8 cellular contexts compared by ENCODE assay signal in the genomic region with DNA sequence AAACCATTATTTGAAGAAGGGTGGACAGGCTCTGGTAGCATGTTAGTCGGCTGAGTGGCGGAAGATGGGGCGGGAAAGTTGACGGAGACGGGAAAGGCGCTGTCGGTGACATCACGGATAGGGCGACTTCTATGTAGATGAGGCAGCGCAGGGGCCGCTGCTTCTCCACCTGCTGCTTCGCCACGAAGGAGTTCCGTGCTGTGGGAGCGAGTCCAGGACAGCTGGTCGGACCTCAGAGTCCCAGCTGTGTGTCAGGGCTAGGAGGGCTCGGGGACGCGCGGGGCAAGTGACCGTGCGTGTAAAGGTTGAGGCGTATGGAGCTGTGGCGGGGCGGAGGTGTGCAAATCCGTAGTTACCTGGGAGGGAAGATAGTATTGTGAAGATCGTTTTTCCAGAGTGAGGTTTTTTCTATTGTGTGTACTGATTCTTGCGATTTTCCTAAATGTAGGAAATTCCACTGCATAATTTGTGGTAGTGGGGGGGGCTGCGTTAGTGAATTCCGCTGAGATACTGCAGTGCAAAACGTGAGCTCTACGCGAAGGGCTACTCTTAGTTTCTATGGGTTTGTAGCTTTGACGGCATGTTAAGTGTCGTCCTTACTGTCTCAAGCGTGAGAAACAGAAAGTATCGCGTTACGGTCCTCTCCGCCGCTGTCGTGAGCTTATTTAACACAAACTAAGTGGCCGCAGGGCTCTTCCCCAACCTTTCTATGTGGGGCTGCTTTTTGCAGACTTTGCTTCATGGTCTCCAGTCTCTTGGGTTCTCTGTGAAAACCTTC.
DNase-seq lines count a peak whose midpoint lies in the region; ATAC-seq, FAIRE-seq and TF ChIP-seq lines count a peak whose summit lies in the region.

No MANE protein-coding gene starts in this region.

- 0 out of 3 replicates have a peak, but pooled peaks cover 3% of the 10 kb centered on the region for H3K4me1 ChIP-seq in A549
- peaks cover 3% of the 10 kb centered on the region for H3K4me1 ChIP-seq in cardiac muscle cell (ENCODE audit: low read depth)
- no peaks in the 10 kb centered on the region for H3K4me1 ChIP-seq in parathyroid adenoma
- peaks cover 3% of the 10 kb centered on the region for H3K4me1 ChIP-seq in upper lobe of right lung

- intact Hi-C loops in upper lobe of right lung (cut with DNase I): no loop called here

- peaks cover 20% of the 10 kb centered on the region for H3K4me1 Mint-ChIP-seq in activated naive CD4-positive, alpha-beta T cell treated with anti-CD3 and anti-CD28 coated beads, Interleukin-2, amount 50 U/mL, for 24 hours

- peak overlapping the region; percentile 96 for H3K4me3 Mint-ChIP-seq in activated naive CD4-positive, alpha-beta T cell treated with anti-CD3 and anti-CD28 coated beads, Interleukin-2, amount 50 U/mL, for 24 hours

- no peak for TF ChIP-seq EP300 in A549 (IDR thresholded peaks at IDR 0.05)

- no peaks in the 10 kb centered on the region for H3K27me3 Mint-ChIP-seq in activated naive CD4-positive, alpha-beta T cell treated with anti-CD3 and anti-CD28 coated beads, Interleukin-2, amount 50 U/mL, for 24 hours

- no peak for FAIRE-seq in A549 (lab: Jason Lieb, UNC)

- H3K9me3 Mint-ChIP-seq in activated naive CD4-positive, alpha-beta T cell treated with anti-CD3 and anti-CD28 coated beads, Interleukin-2, amount 50 U/mL, for 24 hours: no peaks in the 10 kb centered on the region

- no peaks in the 10 kb centered on the region for H3K79me2 ChIP-seq in parathyroid adenoma

- 20% methylated on average over 43 of the region's 43 CpGs for WGBS in A549 (ENCODE audit: missing lambda C conversion rate)

- H3K36me3 ChIP-seq in cardiac muscle cell (no peaks in the 10 kb centered on the region), parathyroid adenoma (ENCODE audit: control insufficient read depth, insufficient read depth, low read length) (no peaks in the 10 kb centered on the region), upper lobe of right lung (no peaks in the 10 kb centered on the region)

- peak overlapping the region; percentile 98 for H3K27ac Mint-ChIP-seq in activated naive CD4-positive, alpha-beta T cell treated with anti-CD3 and anti-CD28 coated beads, Interleukin-2, amount 50 U/mL, for 24 hours

- peak overlapping the region; percentile 68 for H2AFZ ChIP-seq in parathyroid adenoma

- peak overlapping the region; percentile 96 for H3K4me2 ChIP-seq in A549
- H3K4me2 ChIP-seq in parathyroid adenoma (ENCODE audit: low read length): peak overlapping the region; percentile 86

- H3K9ac ChIP-seq in parathyroid adenoma: no peak overlapping the region

- H3K27ac ChIP-seq in A549 (peak overlapping the region; percentile 80 to 90), RWPE1 (peak overlapping the region; percentile 76), cardiac muscle cell (peak overlapping the region; percentile 84), parathyroid adenoma (no peak overlapping the region), upper lobe of right lung (no peak overlapping the region)

- H3K4me3 ChIP-seq in A549 (peak overlapping the region; percentile 52), cardiac muscle cell (peak overlapping the region; percentile 40), parathyroid adenoma (ENCODE audit: low read depth, low read length) (peak overlapping the region; percentile 73), upper lobe of right lung (peak overlapping the region; percentile 51)

- H3K36me3 Mint-ChIP-seq in activated naive CD4-positive, alpha-beta T cell treated with anti-CD3 and anti-CD28 coated beads, Interleukin-2, amount 50 U/mL, for 24 hours: no peaks in the 10 kb centered on the region

- H3K9me3 ChIP-seq in A549: no peaks in the 10 kb centered on the region
- H3K9me3 ChIP-seq in cardiac muscle cell (ENCODE audit: low read depth): no peaks in the 10 kb centered on the region
- no peaks in the 10 kb centered on the region for H3K9me3 ChIP-seq in parathyroid adenoma (ENCODE audit: control insufficient read depth, low read length)
- no peaks in the 10 kb centered on the region for H3K9me3 ChIP-seq in upper lobe of right lung

- TF ChIP-seq CTCF in A549 (IDR thresholded peaks at IDR 0.05): no peak
- no peak for TF ChIP-seq CTCF in RWPE1 (conservative IDR thresholded peaks at IDR 0.05; ENCODE audit: low read depth)
- TF ChIP-seq CTCF in cardiac muscle cell (IDR thresholded peaks at IDR 0.05; ENCODE audit: low read depth, low read length): no peak
- no peak for TF ChIP-seq CTCF in parathyroid adenoma (IDR thresholded peaks at IDR 0.05)
- TF ChIP-seq CTCF in upper lobe of right lung (IDR thresholded peaks at IDR 0.05): no peak

- ATAC-seq in A549 (peak; percentile 72), GM18867 (IDR thresholded peaks at IDR 0.05; ENCODE audit: unreplicated experiment) (peak; percentile 88), HG03520 (IDR thresholded peaks at IDR 0.05; ENCODE audit: unreplicated experiment) (peak; percentile 65), upper lobe of right lung (peak; percentile 80)

- 0 out of 5 replicates have a peak, but pooled peaks of 1 of the 2 experiments have one; percentile 2 for TF ChIP-seq RAD21 in A549 (conservative IDR thresholded peaks at IDR 0.05 in 1 of 2, IDR thresholded peaks at IDR 0.05 in 1 of 2)

- POLR2A ChIA-PET in A549 (lab: Yijun Ruan, JAX) (interaction anchor here (0.8 to 3.1 kb wide), 13 partner anchors 10 to 1886 kb away, joined by 3 to 104 read pairs (median 5); a partner anchor contains a TSS), RWPE1 (lab: Yijun Ruan, JAX; ENCODE audit: low non-redundant PET) (interaction anchor here (0.7 to 1.2 kb wide), 3 partner anchors 71 to 125 kb away, joined by 3 to 16 read pairs (median 4); no protein-coding TSS in a partner anchor)

- DNase-seq in A549 (ENCODE audit: low read depth in 1 of 2, low spot score in 1 of 2) (peak; percentile 65 to 92), RWPE1 (ENCODE audit: low spot score) (peak; percentile 84), cardiac muscle cell (ENCODE audit: low read depth in 1 of 2, low spot score in 1 of 2) (peak; percentile 84 to 86), upper lobe of right lung (peak; percentile 74)

- TF ChIP-seq POLR2A in A549 (IDR thresholded peaks at IDR 0.05; ENCODE audit: low read length): peak; percentile 96

- H3K27me3 ChIP-seq in cardiac muscle cell (no peaks in the 10 kb centered on the region), parathyroid adenoma (ENCODE audit: control insufficient read depth, insufficient read depth, low read length) (no peaks in the 10 kb centered on the region), upper lobe of right lung (peaks cover 11% of the 10 kb centered on the region)

- CTCF ChIA-PET in A549 (lab: Yijun Ruan, JAX) (interaction anchor here (1.2 kb wide), 1 partner anchor 53 kb away, joined by 3 read pairs; no protein-coding TSS in a partner anchor), RWPE1 (lab: Yijun Ruan, JAX) (no interaction called here)

TF ChIP-seq in A549, 52 proteins besides CTCF, POLR2A, EP300 and RAD21 (continues in another document):
- peak; percentile 66; the same call in 1 of the 2 replicates for TF ChIP-seq GATA3 (IDR thresholded peaks at IDR 0.05; ENCODE audit: borderline replicate concordance)
- TF ChIP-seq CBX8 (IDR thresholded peaks at IDR 0.05): no peak
- peak; percentile 64; the same call in 1 of the 2 replicates for TF ChIP-seq ZSCAN20 (CRISPR knock-in tag; IDR thresholded peaks at IDR 0.05)
- TF ChIP-seq CHD2 (IDR thresholded peaks at IDR 0.05; ENCODE audit: low read length, partially characterized antibody): peak; percentile 56
- TF ChIP-seq MAFK (IDR thresholded peaks at IDR 0.05; ENCODE audit: partially characterized antibody): no peak
- peak; percentile 96 for TF ChIP-seq HOXB5 (CRISPR knock-in tag; IDR thresholded peaks at IDR 0.05)
- peak; percentile 47 for TF ChIP-seq BHLHE40 (IDR thresholded peaks at IDR 0.05; ENCODE audit: low read depth, low read length)
- no peak for TF ChIP-seq SREBF2 (IDR thresholded peaks at IDR 0.05)
- TF ChIP-seq PHF8 (IDR thresholded peaks at IDR 0.05; ENCODE audit: borderline replicate concordance, low read depth): no peak
- peak; percentile 100 for TF ChIP-seq TP53 (CRISPR knock-in tag; IDR thresholded peaks at IDR 0.05)
- peak; percentile 100 for TF ChIP-seq RARB (CRISPR knock-in tag; IDR thresholded peaks at IDR 0.05)
- TF ChIP-seq, protein P1, sequence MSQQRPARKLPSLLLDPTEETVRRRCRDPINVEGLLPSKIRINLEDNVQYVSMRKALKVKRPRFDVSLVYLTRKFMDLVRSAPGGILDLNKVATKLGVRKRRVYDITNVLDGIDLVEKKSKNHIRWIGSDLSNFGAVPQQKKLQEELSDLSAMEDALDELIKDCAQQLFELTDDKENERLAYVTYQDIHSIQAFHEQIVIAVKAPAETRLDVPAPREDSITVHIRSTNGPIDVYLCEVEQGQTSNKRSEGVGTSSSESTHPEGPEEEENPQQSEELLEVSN (IDR thresholded peaks at IDR 0.05; ENCODE audit: borderline replicate concordance, low read depth): peak; percentile 72; the same call in 1 of the 2 replicates
- no peak for TF ChIP-seq NR3C1 (IDR thresholded peaks at IDR 0.05)
- no peak; the same call in 2 of the 3 replicates for TF ChIP-seq SMC3 (IDR thresholded peaks at IDR 0.05)
- TF ChIP-seq MAZ (IDR thresholded peaks at IDR 0.05; ENCODE audit: borderline replicate concordance, low read depth, low read length): peak; percentile 74; the same call in 1 of the 2 replicates
- TF ChIP-seq, protein P2, sequence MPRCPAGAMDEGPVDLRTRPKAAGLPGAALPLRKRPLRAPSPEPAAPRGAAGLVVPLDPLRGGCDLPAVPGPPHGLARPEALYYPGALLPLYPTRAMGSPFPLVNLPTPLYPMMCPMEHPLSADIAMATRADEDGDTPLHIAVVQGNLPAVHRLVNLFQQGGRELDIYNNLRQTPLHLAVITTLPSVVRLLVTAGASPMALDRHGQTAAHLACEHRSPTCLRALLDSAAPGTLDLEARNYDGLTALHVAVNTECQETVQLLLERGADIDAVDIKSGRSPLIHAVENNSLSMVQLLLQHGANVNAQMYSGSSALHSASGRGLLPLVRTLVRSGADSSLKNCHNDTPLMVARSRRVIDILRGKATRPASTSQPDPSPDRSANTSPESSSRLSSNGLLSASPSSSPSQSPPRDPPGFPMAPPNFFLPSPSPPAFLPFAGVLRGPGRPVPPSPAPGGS (IDR thresholded peaks at IDR 0.05): peak; percentile 99
- TF ChIP-seq, protein P3, sequence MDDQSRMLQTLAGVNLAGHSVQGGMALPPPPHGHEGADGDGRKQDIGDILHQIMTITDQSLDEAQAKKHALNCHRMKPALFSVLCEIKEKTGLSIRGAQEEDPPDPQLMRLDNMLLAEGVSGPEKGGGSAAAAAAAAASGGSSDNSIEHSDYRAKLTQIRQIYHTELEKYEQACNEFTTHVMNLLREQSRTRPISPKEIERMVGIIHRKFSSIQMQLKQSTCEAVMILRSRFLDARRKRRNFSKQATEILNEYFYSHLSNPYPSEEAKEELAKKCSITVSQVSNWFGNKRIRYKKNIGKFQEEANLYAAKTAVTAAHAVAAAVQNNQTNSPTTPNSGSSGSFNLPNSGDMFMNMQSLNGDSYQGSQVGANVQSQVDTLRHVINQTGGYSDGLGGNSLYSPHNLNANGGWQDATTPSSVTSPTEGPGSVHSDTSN (IDR thresholded peaks at IDR 0.05): peak; percentile 92
- peak; percentile 99 for TF ChIP-seq EHF (CRISPR knock-in tag; IDR thresholded peaks at IDR 0.05)
- peak; percentile 84; the same call in 1 of the 2 replicates for TF ChIP-seq FOXS1 (CRISPR knock-in tag; IDR thresholded peaks at IDR 0.05)

Comparison
In these comparisons a context has a peak if more than half of its experiments do, and no peak if none do; other contexts are left out.
1. H3K27ac ChIP-seq: peak in A549 (2 of 2), RWPE1 (single experiment) and cardiac muscle cell (single experiment); none in parathyroid adenoma (single experiment) and upper lobe of right lung (single experiment).
2. Peak in every context shown above with its lines, with median percentiles within 50 percentile points of each other: ATAC-seq, DNase-seq and H3K4me3 ChIP-seq.